ENCODE assay signal across 11 cellular contexts in the genomic region with DNA sequence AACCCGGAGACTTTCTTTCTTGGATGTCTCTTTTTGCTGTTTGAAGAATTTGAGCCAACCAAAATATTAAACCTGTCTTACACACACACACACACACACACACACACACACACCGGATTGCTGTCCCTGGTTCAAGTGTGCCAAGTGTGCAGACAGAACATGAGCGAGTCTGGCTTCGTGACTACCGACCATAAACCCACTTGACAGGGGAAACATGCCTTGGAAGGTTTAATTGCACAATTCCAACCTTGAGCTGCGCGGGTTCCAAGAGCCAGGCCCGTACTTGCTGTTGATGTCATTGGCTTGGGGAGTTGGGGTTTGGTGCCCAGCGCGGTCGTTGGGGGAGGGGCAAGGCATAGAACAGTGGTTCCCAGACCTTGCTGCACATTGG. TPM values are rescaled to one million over a fixed set of nuclear protein-coding genes. Genes with fewer than 3 reads are reported as not detected.
DNase-seq lines count a peak whose midpoint lies in the region; ATAC-seq and TF ChIP-seq lines count a peak whose summit lies in the region.
"Had no signal": no experiment of that assay in that cellular context is flagged by ENCODE, and none has a peak within 500 bp of the region (broad histone marks: within the 10 kb centered on the region; RNA-seq: fewer than 3 reads in every experiment).

No MANE protein-coding gene starts in this region.

- DNase-seq in Right ventricle myocardium inferior (ENCODE audit: missing footprints) (no peak), cardiac septum (ENCODE audit: low spot score) (no peak), epithelial cell of proximal tubule (ENCODE audit: low read depth) (no peak), aorta (peak in 1 of 2 donors; percentile 82), A673 (ENCODE audit: low spot score) (no peak), NCI-H2171 treated with DMSO at 0.1 percent for 48 hours (lab: John Stamatoyannopoulos, UW) (no peak)
- no peak for DNase-seq in effector memory CD8-positive, alpha-beta T cell
- DNase-seq: NCI-H524 had no signal

- H3K9ac ChIP-seq in mucosa of stomach (ENCODE audit: low read length) = peak overlapping the region; percentile 82

- H3K4me1 ChIP-seq in mucosa of stomach (ENCODE audit: control insufficient read depth, insufficient read depth, low read length) (peaks cover 4% of the 10 kb centered on the region), aorta (ENCODE audit: control insufficient read depth in 1 of 2, insufficient read depth in 2 of 2, low read length in 2 of 2) (no peaks in the 10 kb centered on the region), A673 (ENCODE audit: insufficient read depth, low read length, poor library complexity, severe bottlenecking) (peaks cover 5% of the 10 kb centered on the region)

- no peak overlapping the region for H3K27ac Mint-ChIP-seq in effector memory CD8-positive, alpha-beta T cell
- H3K27ac Mint-ChIP-seq: activated T-helper 2 cell treated with anti-CD3 and anti-CD28 coated beads, Interferon-gamma antibody, Interleukin-2, Interleukin-4, amounts not matched to agents 10 μg/mL and 5 μg/mL and 100 μg/mL, durations not matched to agents 14 hours and 24 hours and 36 hours; CD14-positive monocyte had no signal

- no peaks in the 10 kb centered on the region for H3K36me3 Mint-ChIP-seq in effector memory CD8-positive, alpha-beta T cell (ENCODE audit: insufficient read depth)
- H3K36me3 Mint-ChIP-seq: CD14-positive monocyte had no signal

- H3K36me3 ChIP-seq in mucosa of stomach (ENCODE audit: control insufficient read depth, insufficient read depth, low read length) (no peaks in the 10 kb centered on the region), aorta (ENCODE audit: control insufficient read depth in 1 of 2, insufficient read depth in 2 of 2, low read length in 1 of 2) (no peaks in the 10 kb centered on the region), A673 (ENCODE audit: insufficient read depth, low read length, poor library complexity, severe bottlenecking) (no peaks in the 10 kb centered on the region)

- CTCF ChIA-PET in A673 (lab: Charles Lee) = no interaction called here

- H3K4me1 Mint-ChIP-seq in effector memory CD8-positive, alpha-beta T cell (ENCODE audit: low read depth in 2 of 2) = no peaks in the 10 kb centered on the region
- H3K4me1 Mint-ChIP-seq: CD14-positive monocyte had no signal

- H3K9me3 Mint-ChIP-seq in effector memory CD8-positive, alpha-beta T cell = no peaks in the 10 kb centered on the region
- H3K9me3 Mint-ChIP-seq: activated T-helper 2 cell treated with anti-CD3 and anti-CD28 coated beads, Interferon-gamma antibody, Interleukin-2, Interleukin-4, amounts not matched to agents 10 μg/mL and 5 μg/mL and 100 μg/mL, durations not matched to agents 14 hours and 24 hours and 36 hours had no signal

- WGBS in aorta, 2 donors = 20 to 25% methylated on average over 11 of the region's 11 CpGs

- H3K27me3 Mint-ChIP-seq in effector memory CD8-positive, alpha-beta T cell = peaks cover 35 to 79% of the 10 kb centered on the region in 2 donors

- POLR2A ChIA-PET in A673 (lab: Charles Lee; ENCODE audit: low non-redundant PET) = no interaction called here

- H3K9me3 ChIP-seq in mucosa of stomach (ENCODE audit: control insufficient read depth, low read length) (no peaks in the 10 kb centered on the region), aorta (ENCODE audit: control insufficient read depth, low read length) (no peaks in the 10 kb centered on the region), A673 (ENCODE audit: low read depth, low read length, poor library complexity, severe bottlenecking) (no peaks in the 10 kb centered on the region)

- H3K27me3 ChIP-seq in mucosa of stomach (ENCODE audit: control insufficient read depth, insufficient read depth, low read length) = peaks cover 1% of the 10 kb centered on the region
- no peaks in the 10 kb centered on the region for H3K27me3 ChIP-seq in aorta (ENCODE audit: control insufficient read depth in 1 of 2, insufficient read depth in 2 of 2, low read length in 1 of 2)
- H3K27me3 ChIP-seq in A673 (replicated peaks; ENCODE audit: insufficient read depth, low read depth, low read length, poor library complexity) = peaks cover 75% of the 10 kb centered on the region

- H3K4me3 Mint-ChIP-seq in effector memory CD8-positive, alpha-beta T cell = peak overlapping the region in 1 of 2 donors; percentile 31

- peak overlapping the region; percentile 15 to 91 for H3K27ac ChIP-seq in aorta (ENCODE audit: low read depth in 1 of 2, low read length in 2 of 2)
- H3K27ac ChIP-seq in A673 (ENCODE audit: low read depth, low read length, poor library complexity, severe bottlenecking) = no peak overlapping the region

- peak overlapping the region; percentile 80 for H3K4me3 ChIP-seq in epithelial cell of proximal tubule (ENCODE audit: low read depth, low read length)
- H3K4me3 ChIP-seq in mucosa of stomach (ENCODE audit: low read length) = peak overlapping the region; percentile 45
- H3K4me3 ChIP-seq in aorta (ENCODE audit: low read length in 2 of 2) = peak overlapping the region; percentile 84 to 88
- no peak overlapping the region for H3K4me3 ChIP-seq in A673 (ENCODE audit: low read depth, low read length, poor library complexity, severe bottlenecking)

- no TSS peak for BruUV-seq in A673 (replicated peaks; lab: Mats Ljungman, UMichigan)

- TF ChIP-seq CTCF in epithelial cell of proximal tubule (conservative IDR thresholded peaks at IDR 0.05; ENCODE audit: low read depth, low read length) (no peak), A673 (conservative IDR thresholded peaks at IDR 0.05; ENCODE audit: low read depth, low read length) (no peak)

- ATAC-seq in Right ventricle myocardium inferior = peak; percentile 34
- peak; percentile 8 for ATAC-seq in aorta (ENCODE audit: low FRiP score)
- no peak for ATAC-seq in effector memory CD8-positive, alpha-beta T cell (replicated peaks)

- intact Hi-C loops in Right ventricle myocardium inferior (cut with DNase I) (loop anchor here (5.0 kb wide), 1 partner anchor 42 kb away; no protein-coding TSS in a partner anchor), cardiac septum (cut with DNase I) (loop anchor here (5.0 kb wide), 1 partner anchor 37 kb away; no protein-coding TSS in a partner anchor), aorta (cut with DNase I) (loop anchor here (5.0 kb wide), 2 partner anchors 52 to 67 kb away; no protein-coding TSS in a partner anchor), A673 (cut with micrococcal nuclease; ENCODE audit: unreplicated experiment) (no loop called here)

RNA-seq across cellular contexts. Expression of gene EGFR, which starts 1.7 kb away (rescaled TPM):
- 11.4 TPM for total RNA-seq in Right ventricle myocardium inferior
- total RNA-seq in cardiac septum = 7.6 TPM
- total RNA-seq in epithelial cell of proximal tubule = 40.2 and 48.1 TPM in 2 replicates
- 10 to 100 TPM; 70.5 to 72.4 TPM for total RNA-seq in aorta
- 10 to 100 TPM in 1 of 2 donors, 1 to 10 TPM in 1; 3.0 to 11.3 TPM for polyA plus RNA-seq in aorta
- 0.59 and 0.84 TPM in 2 replicates for total RNA-seq in A673 (2021)
- total RNA-seq: activated T-helper 2 cell treated with anti-CD3 and anti-CD28 coated beads, Interferon-gamma antibody, Interleukin-2, Interleukin-4, amounts not matched to agents 10 μg/mL and 5 μg/mL and 100 μg/mL, durations not matched to agents 14 hours and 24 hours and 36 hours had no signal
- polyA plus RNA-seq: CD14-positive monocyte had no signal
